ENCODE assay signal across 12 cellular contexts in the genomic region with DNA sequence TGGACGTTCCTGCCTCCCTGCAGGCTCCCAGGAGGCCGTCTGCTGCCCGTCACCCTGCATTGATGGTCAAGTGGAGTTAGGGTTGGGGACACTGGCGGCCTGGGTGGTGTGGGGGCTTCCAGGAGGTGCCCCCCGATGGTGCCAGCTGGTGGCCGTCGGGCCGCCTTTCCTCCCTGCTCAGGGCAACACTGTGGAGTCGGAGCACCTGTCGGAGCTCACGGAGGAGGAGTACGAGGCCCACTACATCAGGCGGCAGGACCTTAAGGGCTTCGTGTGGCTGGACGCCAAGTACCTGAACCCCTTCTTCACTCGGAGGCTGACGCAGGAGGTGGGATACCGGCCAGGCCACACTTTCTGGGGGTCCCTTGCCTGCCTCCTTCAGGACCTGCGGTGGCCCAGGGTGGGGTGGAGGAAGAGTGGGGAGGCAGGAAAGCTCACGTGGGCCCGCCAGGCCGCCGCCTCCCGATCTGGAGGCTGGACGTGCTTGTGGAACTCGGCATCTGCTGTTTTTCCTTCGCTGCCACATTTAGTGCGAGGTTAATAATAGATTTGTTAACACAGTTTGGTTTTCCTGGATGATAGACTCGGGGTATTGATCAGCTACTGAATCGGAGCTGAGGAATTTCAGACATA. TPM values are rescaled to one million over a fixed set of nuclear protein-coding genes. Genes with fewer than 3 reads are reported as not detected.
DNase-seq lines count a peak whose midpoint lies in the region; ATAC-seq, FAIRE-seq and TF ChIP-seq lines count a peak whose summit lies in the region.
"Had no signal": no experiment of that assay in that cellular context is flagged by ENCODE, and none has a peak within 500 bp of the region (broad histone marks: within the 10 kb centered on the region; RNA-seq: fewer than 3 reads in every experiment).

No MANE protein-coding gene starts in this region.

- no peak overlapping the region for H3K9ac ChIP-seq in H1 (replicated peaks in 1 of 4; ENCODE audit: extremely low read depth in 1 of 4, low read depth in 3 of 4, low read length in 3 of 4)

- no peak overlapping the region for H4K91ac ChIP-seq in H1 (replicated peaks; ENCODE audit: insufficient read length, low read length)

- peaks cover 1% of the 10 kb centered on the region; the same call in 1 of the 2 replicates for H3K23me2 ChIP-seq in H1 (ENCODE audit: low read depth, low read length)

- peak overlapping the region; percentile 60; the same call in 1 of the 2 replicates for H4K8ac ChIP-seq in H1 (ENCODE audit: extremely low read depth, insufficient read depth, low read length)

- peak overlapping the region; percentile 91 for H3K27ac Mint-ChIP-seq in osteocyte (ENCODE audit: unreplicated experiment)

- TF ChIP-seq EP300 in H1 (IDR thresholded peaks at IDR 0.05; ENCODE audit: borderline replicate concordance in 1 of 2, low read depth in 2 of 2, low read length in 2 of 2) (no peak), transverse colon (IDR thresholded peaks at IDR 0.05; ENCODE audit: low read depth) (no peak)

- no peak overlapping the region for H3K18ac ChIP-seq in H1 (ENCODE audit: extremely low read depth, low read length)

- H3K79me2 ChIP-seq in H1 (ENCODE audit: control insufficient read depth in 1 of 2, insufficient read depth in 2 of 2, low read length in 2 of 2): no peaks in the 10 kb centered on the region

- 72 to 75% (median 74%) methylated on average over 19 to 30 of the region's 30 CpGs for WGBS in heart left ventricle, 4 donors
- WGBS in H1 (ENCODE audit: extremely low coverage in 1 of 2, insufficient coverage in 1 of 2, insufficient read length in 1 of 2, insufficient replicate concordance in 2 of 2, low coverage in 1 of 2, low lambda C conversion rate in 2 of 2, missing lambda C conversion rate in 1 of 2), 2 experiments: 87% methylated on average over 30 of the region's 30 CpGs; no CpG with 5 or more reads in 1 of the 2 experiments
- WGBS in transverse colon (ENCODE audit: low coverage in 1 of 2), 2 donors: 84% methylated on average over 30 of the region's 30 CpGs; no CpG with 5 or more reads in 1 of the 2 donors

- no peak overlapping the region for H2BK12ac ChIP-seq in H1 (ENCODE audit: low read depth, low read length)

- ATAC-seq in heart left ventricle (no peak), left cardiac atrium (no peak), GM18505 (IDR thresholded peaks at IDR 0.05; ENCODE audit: unreplicated experiment) (no peak)
- ATAC-seq: HCT116 had no signal

- CTCF ChIA-PET in H1 (lab: Charles Lee; ENCODE audit: partially characterized antibody): interaction anchor here (0.6 to 12.8 kb wide), 29 partner anchors 9 to 557 kb away, joined by 3 to 199 read pairs (median 6); no protein-coding TSS in a partner anchor

- no peaks in the 10 kb centered on the region for H3K27me3 Mint-ChIP-seq in osteocyte (ENCODE audit: unreplicated experiment)

- H3K4ac ChIP-seq in H1 (replicated peaks; ENCODE audit: insufficient read length, low read depth, low read length): peak overlapping the region; percentile 51

- H3K4me1 ChIP-seq in heart left ventricle (peaks cover 0 to 52% (median 36%) of the 10 kb centered on the region in 12 donors), H1 (replicated peaks in 1 of 4; ENCODE audit: control insufficient read depth in 3 of 4, insufficient read depth in 4 of 4, low read length in 3 of 4) (peaks cover 0 to 19% (median 11%) of the 10 kb centered on the region in 4 experiments; a peak in 5 of 7 replicates), transverse colon (peaks cover 0 to 32% (median 11%) of the 10 kb centered on the region in 4 donors)
- H3K4me1 ChIP-seq: Caco-2 had no signal

- FAIRE-seq in H1 (lab: Jason Lieb, UNC): no peak

- DNase-seq in heart left ventricle: peak in 1 of 5 donors; percentile 47
- no peak for DNase-seq in left cardiac atrium
- DNase-seq in H1 (ENCODE audit: low read depth in 1 of 2, low spot score in 2 of 2): no peak
- DNase-seq in osteocyte (ENCODE audit: extremely low spot score, unreplicated experiment): no peak
- DNase-seq in transverse colon: no peak
- DNase-seq in NCI-H345 (lab: John Stamatoyannopoulos, UW): no peak
- no peak for DNase-seq in activated CD8-positive, alpha-beta memory T cell treated with anti-CD3 and anti-CD28 coated beads, Interleukin-2, amount 50 U/mL, for 48 hours
- DNase-seq: activated CD4-positive, CD25-positive, alpha-beta regulatory T cell treated with anti-CD3 and anti-CD28 coated beads, Interleukin-2, amount 50 U/mL, for 72 hours; erythroblast had no signal

- H3K27me3 ChIP-seq in heart left ventricle (no peaks in the 10 kb centered on the region), H1 (replicated peaks in 1 of 4; ENCODE audit: control insufficient read depth in 3 of 4, extremely low read depth in 1 of 4, insufficient read depth in 3 of 4, low read length in 3 of 4) (no peaks in the 10 kb centered on the region), transverse colon (no peaks in the 10 kb centered on the region)

- in situ Hi-C loops in transverse colon (cut with MboI; ENCODE audit: low pct_ligation_motif_present in 1 of 4, low pct_unique_long_range_greater_than_20kb in 1 of 4, low sequenced_read_pairs in 3 of 4): no loop called here

- intact Hi-C loops in heart left ventricle (cut with DNase I): loop anchor here in 5 of 10 donors (1.0 to 5.0 kb wide), 2 partner anchors 274 to 275 kb away; no protein-coding TSS in a partner anchor
- intact Hi-C loops in left cardiac atrium (cut with DNase I): no loop called here
- intact Hi-C loops in transverse colon (cut with DNase I; ENCODE audit: low total_unique reads): no loop called here

- H3K79me1 ChIP-seq in H1 (ENCODE audit: low read depth, low read length): no peaks in the 10 kb centered on the region

- H3K4me3 ChIP-seq in heart left ventricle (no peak overlapping the region), H1 (ENCODE audit: extremely low read depth in 1 of 4, insufficient read depth in 2 of 4, low read depth in 3 of 4, low read length in 4 of 4) (no peak overlapping the region), transverse colon (no peak overlapping the region)

- H3K36me3 ChIP-seq in heart left ventricle (peaks cover 0 to 54% (median 33%) of the 10 kb centered on the region in 9 donors), H1 (ENCODE audit: control insufficient read depth in 2 of 4, insufficient read depth in 4 of 4, low read length in 3 of 4) (peaks cover 0 to 12% (median 0%) of the 10 kb centered on the region in 4 experiments; a peak in 2 of 8 replicates), transverse colon (peaks cover 0 to 11% (median 1%) of the 10 kb centered on the region in 4 donors)

- H3K27ac ChIP-seq in heart left ventricle (peak overlapping the region; percentile 6 to 79 (median 56)), H1 (ENCODE audit: low read depth, low read length) (no peak overlapping the region), transverse colon (peak overlapping the region in 3 of 4 donors; percentile 10 to 33 (median 17))

- no peak overlapping the region for H4K5ac ChIP-seq in H1 (ENCODE audit: insufficient read length, low read depth, low read length)

- no peak overlapping the region for H3K4me3 Mint-ChIP-seq in osteocyte (ENCODE audit: unreplicated experiment)

- peaks cover 2 to 8% of the 10 kb centered on the region in 2 experiments for H4K20me1 ChIP-seq in H1 (replicated peaks in 1 of 2; ENCODE audit: control insufficient read depth in 1 of 2, insufficient read depth in 2 of 2, low read length in 2 of 2)

- no peak overlapping the region for H2BK5ac ChIP-seq in H1 (ENCODE audit: low read depth, low read length)

- no peak overlapping the region for H2BK15ac ChIP-seq in H1 (ENCODE audit: low read length)

- H3K23ac ChIP-seq in H1 (ENCODE audit: insufficient read length): no peak overlapping the region

- H3K36me3 Mint-ChIP-seq in osteocyte (ENCODE audit: unreplicated experiment): peaks cover 19% of the 10 kb centered on the region

- TF ChIP-seq CTCF in heart left ventricle (IDR thresholded peaks at IDR 0.05) (no peak), H1 (IDR thresholded peaks at IDR 0.05; ENCODE audit: control extremely low read depth in 1 of 3, insufficient read depth in 1 of 3, low read depth in 1 of 3, low read length in 3 of 3) (no peak), osteocyte (IDR thresholded peaks at IDR 0.05) (no peak), transverse colon (IDR thresholded peaks at IDR 0.05) (no peak)

- no peak overlapping the region for H2BK120ac ChIP-seq in H1 (replicated peaks; ENCODE audit: low read depth, low read length)

- no peak for TF ChIP-seq RAD21 in H1 (IDR thresholded peaks at IDR 0.05 in 1 of 2, conservative IDR thresholded peaks at IDR 0.05 in 1 of 2; ENCODE audit: low read depth in 2 of 2, low read length in 2 of 2)

- no peak overlapping the region for H2AFZ ChIP-seq in H1 (ENCODE audit: low read length)

- H3K4me2 ChIP-seq in H1 (ENCODE audit: insufficient read depth in 1 of 2, low read depth in 2 of 2, low read length in 2 of 2): no peak overlapping the region

- H3K4me1 Mint-ChIP-seq in osteocyte (ENCODE audit: unreplicated experiment): peaks cover 52% of the 10 kb centered on the region

- TF ChIP-seq POLR2A in heart left ventricle (IDR thresholded peaks at IDR 0.05) (no peak), H1 (IDR thresholded peaks at IDR 0.05; ENCODE audit: control extremely low read depth in 1 of 2, low read depth in 2 of 2, low read length in 2 of 2) (no peak), transverse colon (IDR thresholded peaks at IDR 0.05) (no peak), GM18505 (IDR thresholded peaks at IDR 0.05; ENCODE audit: borderline replicate concordance, extremely low read depth, insufficient read depth, insufficient read length) (no peak)

- no peaks in the 10 kb centered on the region for H3K9me3 Mint-ChIP-seq in osteocyte (ENCODE audit: unreplicated experiment)

- no peak overlapping the region for H3K14ac ChIP-seq in H1 (ENCODE audit: insufficient read length)

- H3K56ac ChIP-seq in H1 (replicated peaks; ENCODE audit: insufficient read length, low read depth, low read length): no peak overlapping the region

- no peak overlapping the region for H2AK5ac ChIP-seq in H1 (ENCODE audit: low read depth, low read length)

- no peak overlapping the region for H2BK20ac ChIP-seq in H1 (ENCODE audit: low read length)

- POLR2A ChIA-PET in H1 (lab: Charles Lee; ENCODE audit: partially characterized antibody): interaction anchor here (0.8 to 1.4 kb wide), 4 partner anchors 10 to 318 kb away, joined by 3 to 4 read pairs (median 4); no protein-coding TSS in a partner anchor

- H3K9me3 ChIP-seq in heart left ventricle (no peaks in the 10 kb centered on the region), H1 (ENCODE audit: insufficient read depth in 2 of 2, low read depth in 1 of 2, low read length in 1 of 2) (no peaks in the 10 kb centered on the region), transverse colon (no peaks in the 10 kb centered on the region)
- H3K9me3 ChIP-seq: Caco-2 had no signal

RNA-seq across cellular contexts. Expression of a gene that starts 28.6 kb away (rescaled TPM):
- total RNA-seq in heart left ventricle (1 to 10 TPM; 5.9 to 9.3 (median 7.8) TPM), left cardiac atrium (1 to 10 TPM; 6.5 to 6.8 TPM), osteocyte (6.6 and 7.1 TPM in 2 replicates), transverse colon (10 to 100 TPM in 3 of 4 donors, 1 to 10 TPM in 1; 4.0 to 40.0 (median 17.2) TPM)
- polyA plus RNA-seq in heart left ventricle (1 to 10 TPM; 4.3 to 8.0 TPM), H1 (2011; rRNA removed) (11.0 and 15.4 TPM in 2 replicates)
- 11.9 and 13.0 TPM in 2 replicates for total RNA-seq in H1 (2021; fragmentation: NEBNext Ultra II Directional; extraction: Animal tissue kit (Norgen Biotek cat#: 25700))
- 6.4 TPM for polyA plus RNA-seq in H1 (2011; cell fraction: cytosol; rRNA removed)
- 7.7 TPM for polyA plus RNA-seq in H1 (2011; cell fraction: nucleus; rRNA removed)
- polyA plus RNA-seq in H1 (2012, experiment 1 of 2): 10.4 to 11.7 TPM (median 11.1 TPM) in 4 replicates
- polyA plus RNA-seq in H1 (2012, experiment 2 of 2): 12.2 TPM
- polyA plus RNA-seq in H1 (2013, experiment 1 of 2): 10.6 TPM
- 10.6 TPM for polyA plus RNA-seq in H1 (2013, experiment 2 of 2)
- polyA minus RNA-seq in H1 (2011; rRNA and poly(A)+ RNA removed): 6.1 and 8.1 TPM in 2 replicates
- polyA minus RNA-seq in H1 (2011; cell fraction: cytosol; rRNA and poly(A)+ RNA removed): 6.4 TPM
- polyA minus RNA-seq in H1 (2011; cell fraction: nucleus; rRNA and poly(A)+ RNA removed): 6.7 TPM

RNA-seq across cellular contexts. Expression of a gene that starts 49.5 kb away (rescaled TPM):
- 100 to 1,000 TPM in 2 of 9 donors, 10 to 100 TPM in 7; 42.1 to 128 (median 52.4) TPM for total RNA-seq in heart left ventricle
- polyA plus RNA-seq in heart left ventricle: 10 to 100 TPM; 36.5 to 48.5 TPM
- total RNA-seq in left cardiac atrium: 10 to 100 TPM; 44.5 to 48.7 TPM
- 81.7 and 82.0 TPM in 2 replicates for total RNA-seq in H1 (2021; fragmentation: NEBNext Ultra II Directional; extraction: Animal tissue kit (Norgen Biotek cat#: 25700))
- polyA plus RNA-seq in H1 (2011; rRNA removed): 89.9 and 158 TPM in 2 replicates
- 160 TPM for polyA plus RNA-seq in H1 (2011; cell fraction: cytosol; rRNA removed)
- polyA plus RNA-seq in H1 (2011; cell fraction: nucleus; rRNA removed): 99.9 TPM
- 66.8 to 91.7 TPM (median 75.1 TPM) in 4 replicates for polyA plus RNA-seq in H1 (2012, experiment 1 of 2)
- 39.6 TPM for polyA plus RNA-seq in H1 (2012, experiment 2 of 2)
- polyA plus RNA-seq in H1 (2013, experiment 1 of 2): 51.2 TPM
- polyA plus RNA-seq in H1 (2013, experiment 2 of 2): 51.8 TPM
- 62.2 and 63.1 TPM in 2 replicates for polyA minus RNA-seq in H1 (2011; rRNA and poly(A)+ RNA removed)
- polyA minus RNA-seq in H1 (2011; cell fraction: cytosol; rRNA and poly(A)+ RNA removed): 69.6 TPM
- polyA minus RNA-seq in H1 (2011; cell fraction: nucleus; rRNA and poly(A)+ RNA removed): 40.6 TPM
- total RNA-seq in osteocyte: 64.9 and 65.1 TPM in 2 replicates
- 100 to 1,000 TPM; 108 to 271 (median 217) TPM for total RNA-seq in transverse colon
